8 cellular contexts compared by ENCODE assay signal in the genomic region with DNA sequence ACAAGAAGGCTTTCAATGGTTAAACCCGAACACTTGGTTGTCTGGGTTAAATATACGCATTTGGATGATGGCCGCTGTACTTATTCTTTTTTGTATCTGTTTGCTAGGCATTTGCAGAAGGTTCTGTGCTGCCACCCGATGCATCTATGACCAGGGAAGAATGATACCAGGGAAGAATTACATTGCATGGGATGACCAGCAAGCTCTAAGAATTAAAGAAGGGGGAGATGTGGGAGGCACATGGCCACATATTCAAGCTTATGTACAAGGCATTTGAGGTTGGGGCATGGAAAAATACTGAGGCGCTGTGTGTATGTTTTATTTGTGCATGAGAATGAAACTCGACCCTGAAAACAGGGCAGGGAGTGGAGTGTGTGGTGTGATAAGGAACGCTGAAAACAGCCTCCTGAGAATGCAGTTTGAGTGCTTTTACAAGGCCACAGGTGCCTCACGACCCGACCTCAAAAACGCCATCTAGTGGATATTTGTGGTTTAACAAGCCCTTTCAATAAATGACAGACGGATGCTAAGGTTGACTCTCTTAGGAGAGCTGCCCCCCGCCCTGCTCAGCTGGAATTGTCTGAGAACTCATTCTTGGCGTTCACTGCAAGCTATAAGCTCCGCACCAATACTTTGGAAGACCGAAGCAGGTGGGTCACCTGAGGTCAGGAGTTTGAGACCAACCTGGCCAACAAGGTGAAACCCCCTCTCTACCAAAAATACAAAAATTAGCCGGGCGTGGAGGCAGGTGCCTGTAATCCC. TPM values are rescaled to one million over a fixed set of nuclear protein-coding genes. Genes with fewer than 3 reads are reported as not detected.
DNase-seq lines count a peak whose midpoint lies in the region; ATAC-seq, FAIRE-seq and TF ChIP-seq lines count a peak whose summit lies in the region.
"Not testable (repeated sequence)": the region's sequence is repeated elsewhere in the genome, so short reads cannot be mapped to it uniquely, and the experiment has no call there.

No MANE protein-coding gene starts in this region.

- FAIRE-seq in A549 (lab: Jason Lieb, UNC) = not testable (repeated sequence)
- peak; percentile 94 for FAIRE-seq in GM12892 (lab: Jason Lieb, UNC)

- H3K4me3 Mint-ChIP-seq in neural progenitor cell = not testable (repeated sequence)

- not testable (repeated sequence) for H3K4me1 ChIP-seq in A549, SJCRH30, neural progenitor cell

- TF ChIP-seq CTCF in A549 (IDR thresholded peaks at IDR 0.05) = peak; percentile 48; the same call in 2 of the 3 replicates
- TF ChIP-seq CTCF in neural progenitor cell (IDR thresholded peaks at IDR 0.05) = peak; percentile 66

- H3K9me3 ChIP-seq in A549; SJCRH30 (replicated peaks); neural progenitor cell (ENCODE audit: low read depth): not testable (repeated sequence)

- H3K27me3 Mint-ChIP-seq in neural progenitor cell (ENCODE audit: insufficient read depth, low read depth) = not testable (repeated sequence)

- H3K27me3 ChIP-seq in SJCRH30, neural progenitor cell: not testable (repeated sequence)

- H3K9me3 Mint-ChIP-seq in activated naive CD4-positive, alpha-beta T cell treated with anti-CD3 and anti-CD28 coated beads, Interleukin-2, amount 50 U/mL, for 72 hours = peaks cover 11 to 12% of the 10 kb centered on the region in 2 donors
- peaks cover 14% of the 10 kb centered on the region for H3K9me3 Mint-ChIP-seq in neural progenitor cell

- H2AFZ ChIP-seq in neural progenitor cell (replicated peaks) = peak overlapping the region; percentile 90

- H4K20me1 ChIP-seq in neural progenitor cell (ENCODE audit: low read depth) = not testable (repeated sequence)

- TF ChIP-seq POLR2A in A549 (IDR thresholded peaks at IDR 0.05; ENCODE audit: low read length); GM12892 (IDR thresholded peaks at IDR 0.05; ENCODE audit: low read depth, low read length): not testable (repeated sequence)

- H3K4me3 ChIP-seq in A549, SJCRH30, neural progenitor cell: not testable (repeated sequence)

- H3K36me3 Mint-ChIP-seq in activated naive CD4-positive, alpha-beta T cell treated with anti-CD3 and anti-CD28 coated beads, Interleukin-2, amount 50 U/mL, for 72 hours = peaks cover 6 to 11% of the 10 kb centered on the region in 2 donors
- not testable (repeated sequence) for H3K36me3 Mint-ChIP-seq in neural progenitor cell

- POLR2A ChIA-PET in A549 (lab: Yijun Ruan, JAX) = not testable (repeated sequence)

- ATAC-seq in A549 = peak; percentile 77 to 91; a peak in 5 of 6 replicates
- ATAC-seq in HG02973 (IDR thresholded peaks at IDR 0.05; ENCODE audit: unreplicated experiment) = peak; percentile 76
- ATAC-seq in activated naive CD4-positive, alpha-beta T cell treated with anti-CD3 and anti-CD28 coated beads, Interleukin-2, amount 50 U/mL, for 72 hours = peak; percentile 78 to 80

- CTCF ChIA-PET in A549 (lab: Yijun Ruan, JAX) = interaction anchor here (0.7 to 5.7 kb wide), 15 partner anchors 10 to 233 kb away, joined by 3 to 50 read pairs (median 5); a partner anchor contains a TSS

- H3K27ac ChIP-seq in A549, SJCRH30, neural progenitor cell: not testable (repeated sequence)

- H3K36me3 ChIP-seq in SJCRH30, neural progenitor cell: not testable (repeated sequence)

- H3K27ac Mint-ChIP-seq in activated naive CD4-positive, alpha-beta T cell treated with anti-CD3 and anti-CD28 coated beads, Interleukin-2, amount 50 U/mL, for 72 hours; neural progenitor cell: not testable (repeated sequence)

- H3K9ac ChIP-seq in neural progenitor cell = not testable (repeated sequence)

- DNase-seq in A549 (ENCODE audit: low read depth in 1 of 2, low spot score in 1 of 2) = peak in 1 of 2 experiments; percentile 63
- not testable (repeated sequence) for DNase-seq in GM12892 (ENCODE audit: insufficient read length)
- DNase-seq in NCI-H2029 (lab: John Stamatoyannopoulos, UW) = peak; percentile 56
- DNase-seq in SJCRH30 = peak; percentile 19 to 75
- DNase-seq in activated naive CD4-positive, alpha-beta T cell treated with anti-CD3 and anti-CD28 coated beads, Interleukin-2, amount 50 U/mL, for 72 hours (ENCODE audit: low spot score in 2 of 2) = peak in 1 of 2 donors; percentile 59
- peak; percentile 29 for DNase-seq in foreskin melanocyte
- peak; percentile 82 for DNase-seq in neural progenitor cell (ENCODE audit: low spot score)

- not testable (repeated sequence) for H3K4me1 Mint-ChIP-seq in neural progenitor cell

- H3K79me2 ChIP-seq in neural progenitor cell (ENCODE audit: low read depth) = not testable (repeated sequence)

- TF ChIP-seq EP300 in A549 (IDR thresholded peaks at IDR 0.05) = not testable (repeated sequence)

- not testable (repeated sequence) for H3F3A ChIP-seq in neural progenitor cell (ENCODE audit: low read depth)

- TF ChIP-seq RAD21 in A549 (conservative IDR thresholded peaks at IDR 0.05 in 1 of 2, IDR thresholded peaks at IDR 0.05 in 1 of 2) = peak; percentile 35 to 47; a peak in 4 of 5 replicates

- H3K4me2 ChIP-seq in A549 = peak overlapping the region; percentile 7; the same call in 2 of the 3 replicates
- H3K4me2 ChIP-seq in neural progenitor cell = peak overlapping the region; percentile 37

- WGBS in A549 (ENCODE audit: missing lambda C conversion rate) = 30% methylated on average over 17 of the region's 17 CpGs

RNA-seq across cellular contexts. Expression of a gene that starts 10.8 kb away (rescaled TPM):
- 16.3 and 22.4 TPM in 2 replicates for polyA plus RNA-seq in A549 (2011; rRNA removed)
- 3.1 TPM in 2 replicates for polyA plus RNA-seq in A549 (2012; cell fraction: cytosol; rRNA removed)
- polyA plus RNA-seq in A549 (2012; cell fraction: nucleus; rRNA removed) = 1.5 and 2.7 TPM in 2 replicates
- 18.1 to 22.7 TPM (median 19.7 TPM) in 3 replicates for polyA plus RNA-seq in A549 (2017; fragmentation: RNase III; extraction: RNeasy Plus Mini Kit Qiagen cat#74134 plus additional on column Dnase treatment)
- 5.0 and 5.9 TPM in 2 replicates for polyA minus RNA-seq in A549 (2011; rRNA and poly(A)+ RNA removed)
- polyA plus RNA-seq in GM12892 (2012; ENCODE audit: missing spikeins) = 18.7 TPM
- total RNA-seq in SJCRH30 (2014; rRNA removed; shearing (Covaris generic)) = 30.9 and 34.1 TPM in 2 replicates
- 10 to 100 TPM; 30.6 to 38.6 TPM for total RNA-seq in activated naive CD4-positive, alpha-beta T cell treated with anti-CD3 and anti-CD28 coated beads, Interleukin-2, amount 50 U/mL, for 72 hours
- 46.5 and 48.4 TPM in 2 replicates for total RNA-seq in neural progenitor cell (ENCODE audit: low replicate concordance)

RNA-seq across cellular contexts. Expression of a gene that starts 22.9 kb away (rescaled TPM):
- polyA plus RNA-seq in A549 (2011; rRNA removed) (34.9 and 38.9 TPM in 2 replicates), A549 (2017; fragmentation: RNase III; extraction: RNeasy Plus Mini Kit Qiagen cat#74134 plus additional on column Dnase treatment) (6.9 to 8.7 TPM (median 7.8 TPM) in 3 replicates)
- 3.9 and 4.6 TPM in 2 replicates for polyA plus RNA-seq in A549 (2012; cell fraction: cytosol; rRNA removed)
- 3.7 and 4.4 TPM in 2 replicates for polyA plus RNA-seq in A549 (2012; cell fraction: nucleus; rRNA removed)
- 26.1 and 26.6 TPM in 2 replicates for polyA minus RNA-seq in A549 (2011; rRNA and poly(A)+ RNA removed)
- 0.81 TPM for polyA plus RNA-seq in GM12892 (2012; ENCODE audit: missing spikeins)
- 0.04 TPM in 1 of 2 replicates, not detected in the other for total RNA-seq in SJCRH30 (2014; rRNA removed; shearing (Covaris generic))
- total RNA-seq in activated naive CD4-positive, alpha-beta T cell treated with anti-CD3 and anti-CD28 coated beads, Interleukin-2, amount 50 U/mL, for 72 hours = not detected
- total RNA-seq in neural progenitor cell (ENCODE audit: low replicate concordance) = 0.03 TPM in 1 of 2 replicates, not detected in the other
